ENCODE assay signal across 8 cellular contexts in the genomic region with DNA sequence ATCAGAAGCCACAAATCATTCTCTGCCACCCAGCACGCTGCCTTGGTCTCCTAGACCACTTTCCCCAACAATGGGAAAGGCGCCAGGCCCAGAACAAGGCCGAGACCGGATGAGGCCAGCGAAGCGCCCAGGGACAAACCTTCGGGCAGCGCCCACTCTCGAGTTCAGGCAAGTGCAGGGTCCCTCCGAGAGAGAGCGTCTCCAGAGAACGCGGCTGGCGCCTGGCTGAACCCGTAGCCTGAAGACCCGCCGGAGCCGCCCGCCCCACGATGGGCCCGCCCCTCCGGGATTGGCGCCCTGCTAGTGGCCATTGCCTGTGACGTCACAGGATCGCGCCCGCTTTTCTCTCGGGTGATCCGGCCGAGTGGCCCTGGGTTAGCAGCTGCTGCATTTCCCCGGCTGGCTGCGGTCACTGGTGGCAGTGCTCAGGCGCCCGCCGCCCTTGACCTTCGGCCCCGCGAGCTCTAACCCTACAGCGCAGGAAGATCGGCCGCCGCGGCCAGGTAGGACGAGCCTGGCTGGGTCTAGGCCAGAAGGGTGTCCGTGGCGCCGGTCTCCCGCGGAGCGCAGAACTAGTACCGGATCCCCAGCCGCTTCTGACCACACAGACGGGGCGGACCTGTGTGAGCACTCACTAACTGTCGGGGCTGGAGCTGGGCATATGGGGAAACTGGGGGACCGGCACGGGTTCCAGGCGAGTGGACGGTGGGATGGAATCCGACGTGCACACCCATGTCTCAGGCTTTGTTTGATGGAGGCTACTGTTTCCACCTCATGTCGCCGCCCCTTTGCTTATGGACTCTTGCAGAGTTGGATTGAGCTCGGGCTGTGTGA. TPM values are rescaled to one million over a fixed set of nuclear protein-coding genes. Genes with fewer than 3 reads are reported as not detected.
DNase-seq lines count a peak whose midpoint lies in the region; ATAC-seq, FAIRE-seq and TF ChIP-seq lines count a peak whose summit lies in the region.

A gene with protein sequence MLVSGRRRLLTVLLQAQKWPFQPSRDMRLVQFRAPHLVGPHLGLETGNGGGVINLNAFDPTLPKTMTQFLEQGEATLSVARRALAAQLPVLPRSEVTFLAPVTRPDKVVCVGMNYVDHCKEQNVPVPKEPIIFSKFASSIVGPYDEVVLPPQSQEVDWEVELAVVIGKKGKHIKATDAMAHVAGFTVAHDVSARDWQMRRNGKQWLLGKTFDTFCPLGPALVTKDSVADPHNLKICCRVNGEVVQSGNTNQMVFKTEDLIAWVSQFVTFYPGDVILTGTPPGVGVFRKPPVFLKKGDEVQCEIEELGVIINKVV (plus strand): TSS at position 339 of the 834 bp plus-strand sequence. CDS start 2,851 bp downstream, outside the sequence.

- H4K20me1 ChIP-seq in IMR-90 (ENCODE audit: insufficient read depth, low read length) (no peaks in the 10 kb centered on the region), OCI-LY7 (ENCODE audit: insufficient read depth, low read length) (no peaks in the 10 kb centered on the region), endothelial cell of umbilical vein (replicated peaks; ENCODE audit: control insufficient read depth, extremely low read depth, insufficient read depth, low read length) (no peaks in the 10 kb centered on the region)

- no peaks in the 10 kb centered on the region for H3K27me3 ChIP-seq in IMR-90 (ENCODE audit: control insufficient read depth, insufficient read depth, low read length)
- no peaks in the 10 kb centered on the region for H3K27me3 ChIP-seq in endothelial cell of umbilical vein (ENCODE audit: control insufficient read depth in 2 of 2, insufficient read depth in 2 of 2, low read length in 2 of 2)

- in situ Hi-C loops in IMR-90 (cut with MboI; ENCODE audit: low sequenced_read_pairs) = no loop called here

- H4K5ac ChIP-seq in IMR-90 (ENCODE audit: low read depth, low read length) = peak within 1 kb of the TSS; percentile 33

- POLR2A ChIA-PET in IMR-90 (lab: Charles Lee; ENCODE audit: unreplicated experiment) = no interaction called here
- POLR2A ChIA-PET in OCI-LY7 (lab: Charles Lee) = interaction anchor here (1.0 to 1.3 kb wide), 2 partner anchors 13 to 237 kb away, joined by 4 read pairs; partner anchors contain the start of gene ZNF2
- POLR2A ChIA-PET in endothelial cell of umbilical vein (lab: Charles Lee) = no interaction called here

- TF ChIP-seq RAD21 in IMR-90 (IDR thresholded peaks at IDR 0.05; ENCODE audit: low read length) = no peak

- peaks cover 5% of the 10 kb centered on the region; the same call in 1 of the 2 replicates for H3K9me1 ChIP-seq in IMR-90 (ENCODE audit: insufficient read depth, low read length)
- H3K9me1 ChIP-seq in endothelial cell of umbilical vein (replicated peaks; ENCODE audit: control insufficient read depth, extremely low read depth, insufficient read depth, low read length) = no peaks in the 10 kb centered on the region

- CTCF ChIA-PET in IMR-90 (lab: Yijun Ruan, JAX) (interaction anchor here (1.1 to 2.3 kb wide), 3 partner anchors 13 to 170 kb away, joined by 3 to 7 read pairs (median 3); no protein-coding TSS in a partner anchor), OCI-LY7 (lab: Charles Lee; ENCODE audit: unreplicated experiment) (interaction anchor here (0.9 kb wide), 1 partner anchor 15 kb away, joined by 3 read pairs; no protein-coding TSS in a partner anchor), endothelial cell of umbilical vein (lab: Charles Lee) (interaction anchor here (1.4 to 3.2 kb wide), 5 partner anchors 10 to 57 kb away, joined by 3 to 35 read pairs (median 7); no protein-coding TSS in a partner anchor)

- no peak within 1 kb of the TSS for H2BK15ac ChIP-seq in IMR-90 (ENCODE audit: low read depth, low read length)

- H3K79me2 ChIP-seq in OCI-LY7 (ENCODE audit: insufficient read depth, low read depth, low read length) = peaks cover 9% of the 10 kb centered on the region; the same call in 1 of the 2 replicates
- peaks cover 16% of the 10 kb centered on the region for H3K79me2 ChIP-seq in endothelial cell of umbilical vein (ENCODE audit: control insufficient read depth, insufficient read depth, low read length)

- H4K8ac ChIP-seq in IMR-90 (ENCODE audit: low read depth in 2 of 2, low read length in 2 of 2) = peak within 1 kb of the TSS; percentile 73 to 83; a peak in 3 of 4 replicates

- H2BK20ac ChIP-seq in IMR-90 (ENCODE audit: low read depth, low read length) = no peak within 1 kb of the TSS

- H3K27ac ChIP-seq in IMR-90 (ENCODE audit: insufficient read depth, low read length) (peak within 1 kb of the TSS; percentile 75), OCI-LY7 (ENCODE audit: low read depth, low read length, poor library complexity, severe bottlenecking) (peak within 1 kb of the TSS; percentile 23), endothelial cell of umbilical vein (ENCODE audit: insufficient read depth, low read depth, low read length) (peak within 1 kb of the TSS; percentile 85)

- peak within 1 kb of the TSS; percentile 45 for H3K14ac ChIP-seq in IMR-90 (replicated peaks; ENCODE audit: low read depth, low read length)

- H3K9me3 ChIP-seq in IMR-90 (ENCODE audit: control insufficient read depth, insufficient read depth, low read length) = no peaks in the 10 kb centered on the region
- no peaks in the 10 kb centered on the region for H3K9me3 ChIP-seq in OCI-LY7 (ENCODE audit: low read length)
- no peaks in the 10 kb centered on the region for H3K9me3 ChIP-seq in endothelial cell of umbilical vein (replicated peaks; ENCODE audit: control insufficient read depth, insufficient read depth, low read length)

- no peak within 1 kb of the TSS for H3K18ac ChIP-seq in IMR-90 (ENCODE audit: low read depth, low read length)

- peak; percentile 82 for FAIRE-seq in endothelial cell of umbilical vein (lab: Jason Lieb, UNC)

- H3K23ac ChIP-seq in IMR-90 (ENCODE audit: low read depth, low read length) = peak within 1 kb of the TSS; percentile 72

- H3K9me2 ChIP-seq in OCI-LY7 (ENCODE audit: insufficient read depth, low read length) = no peaks in the 10 kb centered on the region

- H3K4me2 ChIP-seq in IMR-90 (ENCODE audit: low read depth, low read length) = peak within 1 kb of the TSS; percentile 92
- peak within 1 kb of the TSS; percentile 73 for H3K4me2 ChIP-seq in OCI-LY7 (ENCODE audit: low read length)
- H3K4me2 ChIP-seq in endothelial cell of umbilical vein (ENCODE audit: insufficient read depth, low read length) = peak within 1 kb of the TSS; percentile 84

- peaks cover 1% of the 10 kb centered on the region; the same call in 1 of the 2 replicates for H3K36me3 ChIP-seq in IMR-90 (ENCODE audit: control insufficient read depth, insufficient read depth, low read length)
- H3K36me3 ChIP-seq in OCI-LY7 (ENCODE audit: insufficient read depth, low read length) = peaks cover 7% of the 10 kb centered on the region; the same call in 1 of the 2 replicates
- H3K36me3 ChIP-seq in endothelial cell of umbilical vein (ENCODE audit: control insufficient read depth in 2 of 2, extremely low read depth in 1 of 2, insufficient read depth in 2 of 2, low read length in 2 of 2) = no peaks in the 10 kb centered on the region

- H4K91ac ChIP-seq in IMR-90 (ENCODE audit: insufficient read depth, low read depth, low read length) = peak within 1 kb of the TSS; percentile 68; the same call in 1 of the 2 replicates

- peaks cover 16 to 26% of the 10 kb centered on the region in 2 experiments for H3K79me1 ChIP-seq in IMR-90 (ENCODE audit: low read depth in 1 of 2, low read length in 2 of 2)

- DNase-seq in DMS 273 treated with DMSO at 0.1 percent for 48 hours (lab: John Stamatoyannopoulos, UW) (peak; percentile 51), IMR-90 (peak; percentile 84), OCI-LY7 (ENCODE audit: low spot score) (peak; percentile 94), activated T-cell treated with anti-CD3 and anti-CD28 coated beads for 1 hour (ENCODE audit: low read depth) (peak; percentile 89), endothelial cell of umbilical vein (ENCODE audit: low read depth, low spot score) (peak; percentile 88), midbrain (lab: John Stamatoyannopoulos, UW) (peak; percentile 94)
- DNase-seq in stimulated activated CD8-positive, alpha-beta memory T cell treated with anti-CD3 and anti-CD28 coated beads, Interleukin-2, amount 100 ng/mL, for 1 hour (ENCODE audit: low read depth in 2 of 2) = peak; percentile 84 to 90

- TF ChIP-seq POLR2A in IMR-90 (IDR thresholded peaks at IDR 0.05; ENCODE audit: low read depth, low read length) (peak; percentile 65; the same call in 1 of the 2 replicates), endothelial cell of umbilical vein (IDR thresholded peaks at IDR 0.05; ENCODE audit: low read depth, low read length) (peak; percentile 85)

- peak within 1 kb of the TSS; percentile 97 for H2AFZ ChIP-seq in IMR-90 (replicated peaks; ENCODE audit: low read length, poor library complexity)
- peak within 1 kb of the TSS; percentile 75 for H2AFZ ChIP-seq in OCI-LY7 (ENCODE audit: low read length)
- peak within 1 kb of the TSS; percentile 99 for H2AFZ ChIP-seq in endothelial cell of umbilical vein (ENCODE audit: low read depth, low read length)

- dilution Hi-C loops in IMR-90 (cut with HindIII; ENCODE audit: low sequenced_read_pairs, unreplicated experiment) (no loop called here), endothelial cell of umbilical vein (cut with MboI; ENCODE audit: extremely low pct_ligation_motif_present, low sequenced_read_pairs) (no loop called here)

- no peak within 1 kb of the TSS for H2AK5ac ChIP-seq in IMR-90 (ENCODE audit: low read depth, low read length)

- peak within 1 kb of the TSS; percentile 94 for H2AK9ac ChIP-seq in IMR-90 (replicated peaks; ENCODE audit: low read depth, low read length, poor library complexity)

- peak within 1 kb of the TSS; percentile 75 for H3K9ac ChIP-seq in IMR-90 (ENCODE audit: low read depth, low read length)
- H3K9ac ChIP-seq in endothelial cell of umbilical vein (replicated peaks; ENCODE audit: extremely low read depth, insufficient read depth, low read length) = peak within 1 kb of the TSS; percentile 85

- no peak within 1 kb of the TSS for H3K56ac ChIP-seq in IMR-90 (ENCODE audit: extremely low read depth, insufficient read depth, low read length)

- peaks cover 4% of the 10 kb centered on the region for H3K4me1 ChIP-seq in IMR-90 (ENCODE audit: control insufficient read depth, insufficient read depth, low read length)
- H3K4me1 ChIP-seq in OCI-LY7 (ENCODE audit: insufficient read depth, low read length, poor library complexity, severe bottlenecking) = peaks cover 16% of the 10 kb centered on the region
- peaks cover 13% of the 10 kb centered on the region for H3K4me1 ChIP-seq in endothelial cell of umbilical vein (ENCODE audit: control insufficient read depth, extremely low read depth, insufficient read depth, low read length)

- intact Hi-C loops in IMR-90 (cut with micrococcal nuclease) = loop anchor here (2.0 kb wide), 1 partner anchor 58 kb away; no protein-coding TSS in a partner anchor
- intact Hi-C loops in OCI-LY7 (cut with micrococcal nuclease; ENCODE audit: unreplicated experiment) = no loop called here
- intact Hi-C loops in endothelial cell of umbilical vein (cut with micrococcal nuclease) = loop anchor here (1.0 kb wide), 2 partner anchors 13 to 56 kb away; no protein-coding TSS in a partner anchor

- peak within 1 kb of the TSS; percentile 84 for H3K4me3 ChIP-seq in IMR-90 (ENCODE audit: insufficient read depth, low read depth, low read length)
- H3K4me3 ChIP-seq in OCI-LY7 (ENCODE audit: low read depth, low read length, poor library complexity, severe bottlenecking) = peak within 1 kb of the TSS; percentile 95
- H3K4me3 ChIP-seq in endothelial cell of umbilical vein (replicated peaks in 1 of 3; ENCODE audit: insufficient read depth in 1 of 3, low read depth in 1 of 3, low read length in 3 of 3) = peak within 1 kb of the TSS; percentile 60 to 95 (median 73)

- ATAC-seq in GM21529 (IDR thresholded peaks at IDR 0.05; ENCODE audit: unreplicated experiment) (peak; percentile 93), IMR-90 (ENCODE audit: low read depth) (peak; percentile 96)

- no peak within 1 kb of the TSS for H2BK120ac ChIP-seq in IMR-90 (ENCODE audit: low read depth, low read length)

- BruUV-seq in IMR-90 (replicated peaks; lab: Mats Ljungman, UMichigan) (TSS peak; percentile 31), OCI-LY7 (replicated peaks; lab: Mats Ljungman, UMichigan) (no TSS peak), endothelial cell of umbilical vein (replicated peaks; lab: Mats Ljungman, UMichigan) (TSS peak; percentile 37)

- peak within 1 kb of the TSS; percentile 79 for H3K4ac ChIP-seq in IMR-90 (ENCODE audit: low read depth, low read length)

- 0% methylated on average over 42 of the region's 64 CpGs; no CpG with 5 or more reads in 1 of the 2 experiments for whole genome bisulfite sequencing in IMR-90 (ENCODE audit: extremely low coverage in 2 of 2, insufficient read length in 1 of 2), 2 experiments

- no peak for TF ChIP-seq CTCF in IMR-90 (conservative IDR thresholded peaks at IDR 0.05; ENCODE audit: low read depth, low read length)
- TF ChIP-seq CTCF in OCI-LY7 (conservative IDR thresholded peaks at IDR 0.05; ENCODE audit: low read length) = 0 out of 2 replicates have a peak, but pooled peaks have one; percentile 6
- no peak for TF ChIP-seq CTCF in endothelial cell of umbilical vein (IDR thresholded peaks at IDR 0.05; ENCODE audit: extremely low read depth in 1 of 2, insufficient read depth in 1 of 2, low read depth in 1 of 2, low read length in 2 of 2)

- peak within 1 kb of the TSS; percentile 47 for H2BK5ac ChIP-seq in IMR-90 (ENCODE audit: low read depth, low read length, poor library complexity, severe bottlenecking)

RNA-seq across cellular contexts. Expression of the gene that starts here (rescaled TPM):
- total RNA-seq in IMR-90 (2012; rRNA removed) (35.0 and 36.2 TPM in 2 replicates), OCI-LY7 (2022) (50.9 and 53.0 TPM in 2 replicates), endothelial cell of umbilical vein (27.5 and 33.1 TPM in 2 replicates)
- polyA plus RNA-seq in IMR-90 (2012; rRNA removed) (34.0 and 35.1 TPM in 2 replicates), endothelial cell of umbilical vein (32.9 and 37.0 TPM in 2 replicates)
- 30.2 and 32.1 TPM in 2 replicates for polyA plus RNA-seq in IMR-90 (2012; cell fraction: cytosol; rRNA removed)
- 64.5 and 80.7 TPM in 2 replicates for polyA plus RNA-seq in IMR-90 (2012; cell fraction: nucleus; rRNA removed; ENCODE audit: low replicate concordance)
- 47.2 and 48.2 TPM in 2 replicates for total RNA-seq in OCI-LY7 (2014; rRNA removed; shearing (Covaris generic))
- 35.5 and 38.1 TPM in 2 replicates for polyA plus RNA-seq in endothelial cell of umbilical vein (2011; cell fraction: cytosol; rRNA removed)
- polyA plus RNA-seq in endothelial cell of umbilical vein (2011; cell fraction: nucleus; rRNA removed) = 56.4 and 60.8 TPM in 2 replicates
- polyA plus RNA-seq in endothelial cell of umbilical vein (2012) = 25.4 and 33.4 TPM in 2 replicates
- polyA minus RNA-seq in endothelial cell of umbilical vein = 37.1 and 40.1 TPM in 2 replicates
- polyA minus RNA-seq in endothelial cell of umbilical vein (2011; cell fraction: cytosol; rRNA and poly(A)+ RNA removed) = 21.8 TPM
- 15.1 and 20.7 TPM in 2 replicates for polyA minus RNA-seq in endothelial cell of umbilical vein (2011; cell fraction: nucleus; rRNA and poly(A)+ RNA removed)

Comparison
In these comparisons a context has a peak if more than half of its experiments do, and no peak if none do; other contexts are left out.
1. Peak in every context shown above with its lines: DNase-seq, ATAC-seq, H3K4me3 ChIP-seq and H3K27ac ChIP-seq.
2. H3K27ac ChIP-seq: peak in every context shown above with its lines; median percentile 85 in endothelial cell of umbilical vein; 75 in IMR-90; 23 in OCI-LY7.